35 cellular contexts compared by ENCODE assay signal in the genomic region with DNA sequence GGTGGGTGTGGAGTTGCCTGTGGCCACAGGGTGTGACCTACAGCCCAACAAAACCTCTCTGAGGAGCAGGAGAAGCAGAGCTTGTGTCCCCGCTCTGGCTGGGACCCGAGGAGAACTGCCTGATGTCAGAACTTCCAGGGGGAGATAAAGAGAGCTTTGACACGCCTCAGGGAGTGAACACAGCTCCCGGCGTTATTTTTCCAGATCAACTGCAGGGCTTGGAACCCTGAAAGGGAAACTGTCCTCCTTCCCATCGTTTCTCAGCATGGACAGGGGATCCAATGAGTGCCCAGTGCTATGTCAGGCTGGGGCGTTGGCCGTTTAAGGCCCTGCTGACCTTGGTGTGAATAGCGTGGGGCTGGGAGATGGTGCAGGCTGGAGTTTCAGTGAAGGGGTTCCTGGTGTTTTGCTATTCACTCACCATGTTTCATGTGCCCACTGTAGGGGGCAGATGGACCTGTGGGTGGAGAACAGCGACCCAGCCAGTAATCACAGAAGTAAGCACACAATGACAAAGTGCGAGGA. TPM values are rescaled to one million over a fixed set of nuclear protein-coding genes. Genes with fewer than 3 reads are reported as not detected.
"Had no signal": no experiment of that assay in that cellular context is flagged by ENCODE, and none has a peak within 500 bp of the region (broad histone marks: within the 10 kb centered on the region; RNA-seq: fewer than 3 reads in every experiment).

No MANE protein-coding gene starts in this region.

- H3K27ac ChIP-seq: brain microvascular endothelial cell, PC-9, RWPE1, WERI-Rb-1 had no signal

- H3K9me3 Mint-ChIP-seq: activated CD4-positive, alpha-beta memory T cell treated with anti-CD3 and anti-CD28 coated beads, Interleukin-2, amount 10 ng/mL, durations not matched to agents 7 days and 5 days; activated naive CD4-positive, alpha-beta T cell treated with anti-CD3 and anti-CD28 coated beads for 36 hours; activated naive CD4-positive, alpha-beta T cell treated with anti-CD3 and anti-CD28 coated beads, Interleukin-2, amount 50 U/mL, for 72 hours; activated T-helper 2 cell treated with anti-CD3 and anti-CD28 coated beads, Interferon-gamma antibody, Interleukin-2, Interleukin-4, amounts not matched to agents 10 μg/mL and 5 μg/mL and 100 μg/mL, durations not matched to agents 14 hours and 24 hours and 36 hours had no signal

- ATAC-seq: activated CD8-positive, alpha-beta memory T cell treated with anti-CD3 and anti-CD28 coated beads, Interleukin-2, amount 10 ng/mL, durations not matched to agents 7 days and 5 days; activated naive CD4-positive, alpha-beta T cell treated with anti-CD3 and anti-CD28 coated beads, Interleukin-2, amount 50 U/mL, for 72 hours; Right ventricle myocardium inferior had no signal

- H3K4me2 ChIP-seq: PC-9 had no signal

- H3K36me3 ChIP-seq: brain microvascular endothelial cell, MG63, WERI-Rb-1 had no signal

- H2AFZ ChIP-seq: PC-9 had no signal

- H3K4me3 ChIP-seq: MG63, PC-9 had no signal

- DNase-seq: activated CD4-positive, alpha-beta memory T cell treated with anti-CD3 and anti-CD28 coated beads, Interleukin-2, amount 10 ng/mL, durations not matched to agents 7 days and 5 days; activated CD4-positive, alpha-beta T cell treated with anti-CD3 and anti-CD28 coated beads for 1 hour; activated CD4-positive, alpha-beta T cell treated with anti-CD3 and anti-CD28 coated beads for 48 hours; activated CD4-positive, CD25-positive, alpha-beta regulatory T cell; activated CD8-positive, alpha-beta memory T cell treated with anti-CD3 and anti-CD28 coated beads for 24 hours; activated CD8-positive, alpha-beta memory T cell treated with anti-CD3 and anti-CD28 coated beads, Interleukin-2, amount 10 ng/mL, durations not matched to agents 7 days and 5 days; activated CD8-positive, alpha-beta memory T cell treated with anti-CD3 and anti-CD28 coated beads, Interleukin-2, amount 50 U/mL, for 48 hours; activated gamma-delta T cell treated with Interleukin-2 at 50 U/mL for 16 hours; activated naive CD4-positive, alpha-beta T cell treated with anti-CD3 and anti-CD28 coated beads for 36 hours; activated T-cell treated with anti-CD3 and anti-CD28 coated beads, Interleukin-2, amount 50 U/mL, for 1 hour; amniotic stem cell; aorta; brain microvascular endothelial cell; central memory CD4-positive, alpha-beta T cell; Kasumi-1; KG1; MG63; NCI-H1048; NCI-H1105 treated with DMSO at 0.1 percent for 48 hours; NCI-H1436; NCI-H1694 treated with DMSO at 0.1 percent for 48 hours; NCI-H2029; NCI-H345; NCI-H524 treated with DMSO at 0.1 percent for 48 hours; PC-9; SIG-M5; SW 1271; T-helper 1 cell; T1000; WERI-Rb-1 had no signal

- H3K36me3 Mint-ChIP-seq: activated CD8-positive, alpha-beta memory T cell treated with anti-CD3 and anti-CD28 coated beads, Interleukin-2, amount 10 ng/mL, durations not matched to agents 7 days and 5 days; activated naive CD4-positive, alpha-beta T cell treated with anti-CD3 and anti-CD28 coated beads, Interleukin-2, amount 50 U/mL, for 72 hours had no signal

- H3K4me3 Mint-ChIP-seq: activated CD4-positive, alpha-beta memory T cell treated with anti-CD3 and anti-CD28 coated beads, Interleukin-2, amount 10 ng/mL, durations not matched to agents 7 days and 5 days; activated CD8-positive, alpha-beta memory T cell treated with anti-CD3 and anti-CD28 coated beads, Interleukin-2, amount 10 ng/mL, durations not matched to agents 7 days and 5 days; activated naive CD4-positive, alpha-beta T cell treated with anti-CD3 and anti-CD28 coated beads for 36 hours had no signal

- H3K9me3 ChIP-seq: MG63 had no signal

- H3K27ac Mint-ChIP-seq: activated CD4-positive, alpha-beta memory T cell treated with anti-CD3 and anti-CD28 coated beads, Interleukin-2, amount 10 ng/mL, durations not matched to agents 7 days and 5 days; activated CD8-positive, alpha-beta memory T cell treated with anti-CD3 and anti-CD28 coated beads, Interleukin-2, amount 10 ng/mL, durations not matched to agents 7 days and 5 days; activated naive CD4-positive, alpha-beta T cell treated with anti-CD3 and anti-CD28 coated beads for 36 hours; activated T-helper 2 cell treated with anti-CD3 and anti-CD28 coated beads, Interferon-gamma antibody, Interleukin-2, Interleukin-4, amounts not matched to agents 10 μg/mL and 5 μg/mL and 100 μg/mL, durations not matched to agents 14 hours and 24 hours and 36 hours had no signal

- H3K27me3 ChIP-seq: brain microvascular endothelial cell, MG63 had no signal

RNA-seq across cellular contexts. Expression of a gene that starts 22.0 kb away (rescaled TPM):
- total RNA-seq: SK-MEL-5 had no signal
